2 cellular contexts compared by ENCODE assay signal in the genomic region with DNA sequence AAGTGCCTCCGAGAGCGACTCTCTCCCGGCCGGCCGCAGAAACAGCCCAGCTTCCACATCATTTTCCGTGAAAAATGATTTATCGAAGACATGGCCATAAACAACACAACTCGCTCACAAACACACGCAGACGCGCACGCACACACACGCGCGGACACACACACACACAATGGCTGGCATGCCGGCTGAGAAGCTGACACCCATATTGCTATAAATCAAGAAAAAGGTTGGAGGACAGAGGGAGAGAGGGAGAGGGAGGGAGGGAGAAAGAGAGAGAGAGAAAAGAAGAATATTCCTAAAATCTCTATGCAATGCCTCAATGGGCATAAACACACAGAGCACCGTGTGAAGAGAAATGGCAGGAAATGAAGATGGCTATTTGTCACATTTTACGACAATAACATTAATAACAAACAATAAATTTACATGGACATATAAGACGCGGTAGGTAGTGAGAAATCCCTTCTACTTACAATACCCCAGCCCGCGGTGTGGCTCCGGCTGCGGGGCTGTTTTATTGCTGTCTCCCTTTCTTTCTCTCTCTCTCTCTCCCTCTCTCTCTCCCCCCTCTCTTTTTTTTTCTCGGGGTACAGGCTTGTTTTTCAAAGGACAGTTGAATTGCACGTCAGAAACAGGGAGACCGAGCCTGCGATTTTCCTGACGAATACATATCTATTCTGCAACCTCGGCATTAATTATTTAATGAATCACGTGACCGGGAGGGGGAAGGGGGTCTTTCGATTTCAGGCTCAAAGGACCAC.
TF ChIP-seq lines count a peak whose summit lies in the region.

No MANE protein-coding gene starts in this region.

TF ChIP-seq in HEK293T, 16 proteins besides CTCF, POLR2A, EP300 and RAD21:
- no peak for TF ChIP-seq FOXK2 (IDR thresholded peaks at IDR 0.05)
- TF ChIP-seq NFRKB (IDR thresholded peaks at IDR 0.05) = no peak
- TF ChIP-seq ZNF384 (IDR thresholded peaks at IDR 0.05) = no peak
- TF ChIP-seq HDGF (IDR thresholded peaks at IDR 0.05; ENCODE audit: borderline replicate concordance) = no peak
- TF ChIP-seq TARDBP (IDR thresholded peaks at IDR 0.05) = peak; percentile 26; the same call in 1 of the 2 replicates
- TF ChIP-seq ELF4 (IDR thresholded peaks at IDR 0.05) = no peak
- no peak for TF ChIP-seq BHLHE40 (IDR thresholded peaks at IDR 0.05; ENCODE audit: borderline replicate concordance)
- peak; percentile 93 for TF ChIP-seq ARNT (IDR thresholded peaks at IDR 0.05)
- no peak; the same call in 1 of the 2 replicates for TF ChIP-seq LEF1 (IDR thresholded peaks at IDR 0.05; ENCODE audit: borderline replicate concordance)
- peak; percentile 98 for TF ChIP-seq CTBP1 (IDR thresholded peaks at IDR 0.05; ENCODE audit: borderline replicate concordance)
- TF ChIP-seq FOXA1 (IDR thresholded peaks at IDR 0.05) = no peak
- no peak for TF ChIP-seq SP1 (IDR thresholded peaks at IDR 0.05)
- TF ChIP-seq L3MBTL2 (conservative IDR thresholded peaks at IDR 0.05) = no peak
- TF ChIP-seq, protein P1, sequence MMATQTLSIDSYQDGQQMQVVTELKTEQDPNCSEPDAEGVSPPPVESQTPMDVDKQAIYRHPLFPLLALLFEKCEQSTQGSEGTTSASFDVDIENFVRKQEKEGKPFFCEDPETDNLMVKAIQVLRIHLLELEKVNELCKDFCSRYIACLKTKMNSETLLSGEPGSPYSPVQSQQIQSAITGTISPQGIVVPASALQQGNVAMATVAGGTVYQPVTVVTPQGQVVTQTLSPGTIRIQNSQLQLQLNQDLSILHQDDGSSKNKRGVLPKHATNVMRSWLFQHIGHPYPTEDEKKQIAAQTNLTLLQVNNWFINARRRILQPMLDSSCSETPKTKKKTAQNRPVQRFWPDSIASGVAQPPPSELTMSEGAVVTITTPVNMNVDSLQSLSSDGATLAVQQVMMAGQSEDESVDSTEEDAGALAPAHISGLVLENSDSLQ (IDR thresholded peaks at IDR 0.05) = peak; percentile 99

TF ChIP-seq in GM12878, 131 proteins besides CTCF, POLR2A, EP300 and RAD21:
- TF ChIP-seq ETV6 (conservative IDR thresholded peaks at IDR 0.05 in 1 of 2, IDR thresholded peaks at IDR 0.05 in 1 of 2; ENCODE audit: borderline replicate concordance in 1 of 2, low read depth in 1 of 2) (no peak), RAD51 (IDR thresholded peaks at IDR 0.05) (0 out of 2 replicates have a peak, but pooled peaks have one; percentile 25)
